ENCODE assay signal across 1 cellular context in genomic region chr3:62379206-62379834, GRCh38.
TF ChIP-seq lines count a peak whose summit lies in the region.

No MANE protein-coding gene starts in this region.

TF ChIP-seq in WTC11, 78 proteins besides CTCF, POLR2A, EP300 and RAD21 (continued from another document):
- TF ChIP-seq ERG (CRISPR knock-in tag; IDR thresholded peaks at IDR 0.05) (no peak), ATF1 (CRISPR knock-in tag; IDR thresholded peaks at IDR 0.05) (no peak), NFE2L1 (CRISPR knock-in tag; IDR thresholded peaks at IDR 0.05) (no peak)
